27 cellular contexts compared by ENCODE assay signal in genomic region chr11:134980819-134981710, GRCh38.
"Had no signal": no experiment of that assay in that cellular context is flagged by ENCODE, and none has a peak within 500 bp of the region (broad histone marks: within the 10 kb centered on the region; RNA-seq: fewer than 3 reads in every experiment).

No MANE protein-coding gene starts in this region.

- H3K4me3 ChIP-seq: K562 had no signal

- DNase-seq: activated B cell treated with CpG ODN at 0.5 μM for 24 hours; activated CD4-positive, alpha-beta T cell treated with anti-CD3 and anti-CD28 coated beads for 1 hour; activated CD4-positive, alpha-beta T cell treated with anti-CD3 and anti-CD28 coated beads, Interleukin-2, amount 10 ng/mL, durations not matched to agents 24 days and 14 days; activated CD4-positive, alpha-beta T cell treated with anti-CD3 and anti-CD28 coated beads, Interleukin-2, amount 50 U/mL, for 48 hours; activated CD8-positive, alpha-beta memory T cell treated with anti-CD3 and anti-CD28 coated beads, Interleukin-2, amount 10 ng/mL, durations not matched to agents 7 days and 5 days; activated effector memory CD4-positive, alpha-beta T cell treated with Interleukin-2 at 50 U/mL for 16 hours; activated naive CD4-positive, alpha-beta T cell; activated naive CD8-positive, alpha-beta T cell treated with anti-CD3 and anti-CD28 coated beads, Interleukin-2, amount 50 U/mL, for 24 hours; activated T-cell treated with anti-CD3 and anti-CD28 coated beads, Interleukin-2, amount 50 U/mL, for 24 hours; amniotic stem cell; Karpas-422; MM.1S; NCI-H1105; NCI-H1436; NCI-H1694 treated with DMSO at 0.1 percent for 48 hours; NCI-H2029 treated with DMSO at 0.1 percent for 48 hours; NCI-H446; NCI-H524; PC-3; SHP77 treated with DMSO at 0.1 percent for 48 hours; T-helper 17 cell; T1000 had no signal

- ATAC-seq: activated CD8-positive, alpha-beta memory T cell treated with anti-CD3 and anti-CD28 coated beads, Interleukin-2, amount 10 ng/mL, durations not matched to agents 7 days and 5 days; activated naive CD4-positive, alpha-beta T cell treated with anti-CD3 and anti-CD28 coated beads, Interleukin-2, amount 50 U/mL, for 72 hours; activated naive CD8-positive, alpha-beta T cell treated with anti-CD3 and anti-CD28 coated beads, Interleukin-2, amount 50 U/mL, for 24 hours; K562; PC-3; T-helper 17 cell had no signal

- FAIRE-seq: astrocyte, K562, RCC 7860, TTC549 had no signal
